1 cellular context compared by ENCODE assay signal in genomic region chr18:31983020-31983419, GRCh38.
TF ChIP-seq lines count a peak whose summit lies in the region.

No MANE protein-coding gene starts in this region.

TF ChIP-seq in HepG2, 621 proteins besides CTCF, POLR2A, EP300 and RAD21:
- no peak for TF ChIP-seq JDP2 (CRISPR knock-in tag; IDR thresholded peaks at IDR 0.05; ENCODE audit: borderline replicate concordance)
- TF ChIP-seq ZNF235 (CRISPR knock-in tag; IDR thresholded peaks at IDR 0.05; ENCODE audit: borderline replicate concordance): no peak
- peak; percentile 78 for TF ChIP-seq ZNF7 (CRISPR knock-in tag; IDR thresholded peaks at IDR 0.05)
- no peak for TF ChIP-seq ZNF362 (CRISPR knock-in tag; IDR thresholded peaks at IDR 0.05; ENCODE audit: borderline replicate concordance)
- TF ChIP-seq MXD1 (CRISPR knock-in tag; IDR thresholded peaks at IDR 0.05): no peak
